ENCODE assay signal across 18 cellular contexts in the genomic region with DNA sequence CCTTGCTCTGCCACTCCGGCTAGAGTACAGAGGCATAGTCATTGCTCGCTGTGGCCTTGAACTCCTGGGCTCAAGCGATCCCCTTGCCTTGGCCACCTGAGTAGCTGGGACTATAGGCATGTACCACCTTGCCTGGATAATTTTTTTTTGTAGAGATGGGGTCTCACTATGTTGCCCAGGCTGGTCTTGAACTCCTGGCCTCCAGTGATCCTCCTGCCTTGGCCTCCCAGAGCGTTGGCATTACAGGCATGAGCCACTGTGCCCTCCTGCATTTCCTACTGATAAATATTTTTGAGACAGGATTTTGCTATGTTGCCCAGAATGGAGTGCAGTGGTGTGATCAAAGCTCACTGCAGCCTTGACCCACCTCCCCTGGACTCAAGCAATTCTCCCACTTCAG. TPM values are rescaled to one million over a fixed set of nuclear protein-coding genes. Genes with fewer than 3 reads are reported as not detected.
"Had no signal": no experiment of that assay in that cellular context is flagged by ENCODE, and none has a peak within 500 bp of the region (broad histone marks: within the 10 kb centered on the region; RNA-seq: fewer than 3 reads in every experiment).

No MANE protein-coding gene starts in this region.

- H3K9me3 ChIP-seq: gastroesophageal sphincter, heart right ventricle, ovary, sigmoid colon, tibial nerve had no signal

- H3K9me3 Mint-ChIP-seq: activated T-helper 1 cell treated with anti-CD3 and anti-CD28 coated beads, Interleukin-12 subunit alpha, Interleukin-12 subunit beta, Interleukin-2, Interleukin-4 antibody, amounts not matched to agents 30 ng/mL and 10 ng/mL and 1 ng/mL, durations not matched to agents 14 hours and 24 hours and 36 hours; naive B cell; T-cell had no signal

- H3K4me1 ChIP-seq: gastroesophageal sphincter, sigmoid colon, tibial nerve had no signal

- H3K4me1 Mint-ChIP-seq: T-cell had no signal

- H3K27me3 Mint-ChIP-seq: naive B cell, T-cell had no signal

- H3K27me3 ChIP-seq: cardiac muscle cell, gastroesophageal sphincter, heart right ventricle, ovary, sigmoid colon, tibial nerve had no signal

- DNase-seq: activated CD4-positive, CD25-positive, alpha-beta regulatory T cell treated with anti-CD3 and anti-CD28 coated beads, Interleukin-2, amount 50 U/mL, for 72 hours; erythroblast; heart right ventricle; left cardiac atrium; naive B cell; ovary; sigmoid colon; stimulated activated CD4-positive, alpha-beta T cell treated with anti-CD3 and anti-CD28 coated beads, Interleukin-12 subunit alpha, Interleukin-12 subunit beta, amount 100 ng/mL, for 4 hours; stimulated activated CD4-positive, alpha-beta T cell treated with anti-CD3 and anti-CD28 coated beads, Interleukin-2, amount 100 ng/mL, for 24 hours; T-cell; T-helper 9 cell had no signal

- H3K4me3 ChIP-seq: cardiac muscle cell, gastroesophageal sphincter, heart right ventricle, ovary, sigmoid colon, SK-N-MC, tibial nerve had no signal

- H3K36me3 ChIP-seq: ovary had no signal

- H3K27ac Mint-ChIP-seq: activated T-helper 1 cell treated with anti-CD3 and anti-CD28 coated beads, Interleukin-12 subunit alpha, Interleukin-12 subunit beta, Interleukin-2, Interleukin-4 antibody, amounts not matched to agents 30 ng/mL and 10 ng/mL and 1 ng/mL, durations not matched to agents 14 hours and 24 hours and 36 hours had no signal

- H3K4me3 Mint-ChIP-seq: activated T-helper 1 cell treated with anti-CD3 and anti-CD28 coated beads, Interleukin-12 subunit alpha, Interleukin-12 subunit beta, Interleukin-2, Interleukin-4 antibody, amounts not matched to agents 30 ng/mL and 10 ng/mL and 1 ng/mL, durations not matched to agents 14 hours and 24 hours and 36 hours; naive B cell; T-cell had no signal

RNA-seq across cellular contexts. Expression of gene RNU7-1, which starts 36.5 kb away (rescaled TPM):
- total RNA-seq: activated T-helper 1 cell treated with anti-CD3 and anti-CD28 coated beads, Interleukin-12 subunit alpha, Interleukin-12 subunit beta, Interleukin-2, Interleukin-4 antibody, amounts not matched to agents 30 ng/mL and 10 ng/mL and 1 ng/mL, durations not matched to agents 14 hours and 24 hours and 36 hours; cardiac muscle cell; dermis microvascular lymphatic vessel endothelial cell; gastroesophageal sphincter; heart right ventricle; left cardiac atrium; mononuclear cell; ovary; sigmoid colon; T-cell; tibial nerve had no signal
